In the genomic region with DNA sequence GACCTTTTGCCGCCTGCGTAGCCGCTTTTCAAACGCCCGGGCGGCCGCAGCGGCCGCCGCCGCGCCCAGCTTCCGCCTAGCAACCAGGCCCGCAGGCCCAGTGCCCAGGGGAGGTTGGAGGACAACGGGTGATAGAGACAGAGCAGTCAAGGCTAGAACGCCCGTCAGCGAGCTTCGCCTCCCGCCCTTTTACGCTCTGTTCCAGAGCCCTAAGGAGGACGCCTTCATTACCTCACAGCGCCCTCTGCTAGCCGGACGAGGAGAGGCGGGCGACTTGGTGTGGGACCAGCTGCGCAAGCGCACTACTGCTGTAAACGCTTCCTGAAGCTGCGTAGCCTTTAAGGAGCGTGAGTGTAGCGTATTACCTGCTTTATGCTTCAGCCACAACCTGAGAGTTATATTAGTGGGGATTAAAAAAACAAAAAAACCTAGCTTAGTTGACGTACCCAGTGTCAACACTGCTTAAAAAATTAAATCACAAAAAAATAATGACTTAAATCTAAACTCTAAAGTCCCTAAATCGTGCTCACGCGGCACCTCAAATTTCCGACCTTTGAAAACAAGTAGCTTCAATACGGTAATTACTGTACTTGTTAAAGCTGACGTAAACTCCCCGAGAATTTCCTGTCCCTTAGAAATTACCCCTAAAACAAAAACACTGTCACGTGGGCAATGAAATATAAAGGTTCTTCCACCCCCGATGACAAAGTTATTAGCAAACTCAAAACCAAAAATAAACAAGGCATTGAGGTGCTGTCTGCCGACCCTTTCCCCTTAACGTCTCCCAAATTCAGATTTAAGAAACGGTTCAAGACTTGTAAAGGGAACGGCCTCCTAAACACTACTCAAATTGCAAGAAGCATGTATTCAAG, we compare ENCODE assay signal across 8 cellular contexts. TPM values are rescaled to one million over a fixed set of nuclear protein-coding genes. Genes with fewer than 3 reads are reported as not detected.
DNase-seq lines count a peak whose midpoint lies in the region; ATAC-seq lines count a peak whose summit lies in the region.

Gene CEP120 (minus strand): TSS at position 126 of the 872 bp plus-strand sequence. CDS start 405 bp downstream, outside the sequence.

- no peaks in the 10 kb centered on the region for H4K20me1 ChIP-seq in Karpas-422 (ENCODE audit: insufficient read depth, low read depth, low read length)

- H3K27ac ChIP-seq in Karpas-422 (ENCODE audit: low read length), result peak within 1 kb of the TSS; percentile 51

- ATAC-seq in GM21825 (IDR thresholded peaks at IDR 0.05; ENCODE audit: unreplicated experiment) (peak; percentile 99), naive B cell (ENCODE audit: low read depth in 2 of 2) (peak; percentile 89 to 92)
- ATAC-seq in stimulated activated memory B cell treated with anti-CD40 and anti-IgM and Interleukin-4, amounts not matched to agents 10 μg/mL and 1 μg/mL and 100 μg/mL, for 72 hours, result peak; percentile 100

- H3K9ac ChIP-seq in Karpas-422 (ENCODE audit: low read length), result peak within 1 kb of the TSS; percentile 87

- no peaks in the 10 kb centered on the region; the same call in 1 of the 2 replicates for H3K36me3 ChIP-seq in Karpas-422 (ENCODE audit: insufficient read depth, low read length)

- DNase-seq in EH (ENCODE audit: low read depth), result peak; percentile 100
- DNase-seq in Karpas-422, result peak; percentile 100
- peak; percentile 97 for DNase-seq in RPMI7951 (ENCODE audit: low read depth)
- DNase-seq in activated T-helper 1 cell treated with anti-CD3 and anti-CD28 coated beads, Interleukin-12 subunit alpha, Interleukin-12 subunit beta, Interleukin-2, Interleukin-4 antibody, amounts not matched to agents 30 ng/mL and 10 ng/mL and 1 ng/mL, durations not matched to agents 14 hours and 24 hours and 36 hours (ENCODE audit: low spot score), result peak; percentile 96
- DNase-seq in fibroblast of gingiva (ENCODE audit: low read depth), result peak; percentile 99
- peak; percentile 97 for DNase-seq in naive B cell

- H3K4me1 Mint-ChIP-seq in activated T-helper 1 cell treated with anti-CD3 and anti-CD28 coated beads, Interleukin-12 subunit alpha, Interleukin-12 subunit beta, Interleukin-2, Interleukin-4 antibody, amounts not matched to agents 30 ng/mL and 10 ng/mL and 1 ng/mL, durations not matched to agents 14 hours and 24 hours and 36 hours (ENCODE audit: low read depth), result peaks cover 20% of the 10 kb centered on the region
- H3K4me1 Mint-ChIP-seq in naive B cell, result peaks cover 5 to 16% (median 8%) of the 10 kb centered on the region in 3 donors
- H3K4me1 Mint-ChIP-seq in stimulated activated memory B cell treated with anti-CD40 and anti-IgM and Interleukin-4, amounts not matched to agents 10 μg/mL and 1 μg/mL and 100 μg/mL, for 72 hours, result peaks cover 10% of the 10 kb centered on the region

- no peaks in the 10 kb centered on the region for H3K9me3 ChIP-seq in Karpas-422 (ENCODE audit: low read length)

- peak within 1 kb of the TSS; percentile 94 for H2AFZ ChIP-seq in Karpas-422 (ENCODE audit: low read length)

- H3K9me3 Mint-ChIP-seq in activated T-helper 1 cell treated with anti-CD3 and anti-CD28 coated beads, Interleukin-12 subunit alpha, Interleukin-12 subunit beta, Interleukin-2, Interleukin-4 antibody, amounts not matched to agents 30 ng/mL and 10 ng/mL and 1 ng/mL, durations not matched to agents 14 hours and 24 hours and 36 hours, result no peaks in the 10 kb centered on the region
- peaks cover 0 to 2% (median 0%) of the 10 kb centered on the region in 7 donors for H3K9me3 Mint-ChIP-seq in naive B cell
- H3K9me3 Mint-ChIP-seq in stimulated activated memory B cell treated with anti-CD40 and anti-IgM and Interleukin-4, amounts not matched to agents 10 μg/mL and 1 μg/mL and 100 μg/mL, for 72 hours, result no peaks in the 10 kb centered on the region

- H3K36me3 Mint-ChIP-seq in activated T-helper 1 cell treated with anti-CD3 and anti-CD28 coated beads, Interleukin-12 subunit alpha, Interleukin-12 subunit beta, Interleukin-2, Interleukin-4 antibody, amounts not matched to agents 30 ng/mL and 10 ng/mL and 1 ng/mL, durations not matched to agents 14 hours and 24 hours and 36 hours (ENCODE audit: low read depth), result peaks cover 8% of the 10 kb centered on the region
- H3K36me3 Mint-ChIP-seq in naive B cell, result no peaks in the 10 kb centered on the region
- no peaks in the 10 kb centered on the region for H3K36me3 Mint-ChIP-seq in stimulated activated memory B cell treated with anti-CD40 and anti-IgM and Interleukin-4, amounts not matched to agents 10 μg/mL and 1 μg/mL and 100 μg/mL, for 72 hours

- H3K27me3 Mint-ChIP-seq in activated T-helper 1 cell treated with anti-CD3 and anti-CD28 coated beads, Interleukin-12 subunit alpha, Interleukin-12 subunit beta, Interleukin-2, Interleukin-4 antibody, amounts not matched to agents 30 ng/mL and 10 ng/mL and 1 ng/mL, durations not matched to agents 14 hours and 24 hours and 36 hours (ENCODE audit: insufficient read depth), result no peaks in the 10 kb centered on the region
- H3K27me3 Mint-ChIP-seq in naive B cell, result peaks cover 0 to under 1% (median 0%) of the 10 kb centered on the region in 3 donors
- H3K27me3 Mint-ChIP-seq in stimulated activated memory B cell treated with anti-CD40 and anti-IgM and Interleukin-4, amounts not matched to agents 10 μg/mL and 1 μg/mL and 100 μg/mL, for 72 hours, result no peaks in the 10 kb centered on the region

- peaks cover 32% of the 10 kb centered on the region for H3K4me1 ChIP-seq in Karpas-422 (ENCODE audit: low read length)

- H3K27ac Mint-ChIP-seq in activated T-helper 1 cell treated with anti-CD3 and anti-CD28 coated beads, Interleukin-12 subunit alpha, Interleukin-12 subunit beta, Interleukin-2, Interleukin-4 antibody, amounts not matched to agents 30 ng/mL and 10 ng/mL and 1 ng/mL, durations not matched to agents 14 hours and 24 hours and 36 hours, result peak within 1 kb of the TSS; percentile 69
- peak within 1 kb of the TSS in 2 of 6 donors; percentile 98 to 99 for H3K27ac Mint-ChIP-seq in naive B cell
- H3K27ac Mint-ChIP-seq in stimulated activated memory B cell treated with anti-CD40 and anti-IgM and Interleukin-4, amounts not matched to agents 10 μg/mL and 1 μg/mL and 100 μg/mL, for 72 hours, result no peak within 1 kb of the TSS

- intact Hi-C loops in activated T-helper 1 cell treated with anti-CD3 and anti-CD28 coated beads, Interleukin-12 subunit alpha, Interleukin-12 subunit beta, Interleukin-2, Interleukin-4 antibody, amounts not matched to agents 30 ng/mL and 10 ng/mL and 1 ng/mL, durations not matched to agents 14 hours and 24 hours and 36 hours (cut with micrococcal nuclease), result loop anchor here (1.0 to 10.0 kb wide), 8 partner anchors 16 to 649 kb away; partner anchors contain the start of genes CSNK1G3 and SNX2

- no peaks in the 10 kb centered on the region for H3K27me3 ChIP-seq in Karpas-422 (ENCODE audit: low read length)

- peaks cover 45% of the 10 kb centered on the region for H3K79me2 ChIP-seq in Karpas-422 (ENCODE audit: low read length)

- H3K4me3 ChIP-seq in Karpas-422 (ENCODE audit: low read length), result peak within 1 kb of the TSS; percentile 75

- no peak within 1 kb of the TSS for H3K4me3 Mint-ChIP-seq in activated T-helper 1 cell treated with anti-CD3 and anti-CD28 coated beads, Interleukin-12 subunit alpha, Interleukin-12 subunit beta, Interleukin-2, Interleukin-4 antibody, amounts not matched to agents 30 ng/mL and 10 ng/mL and 1 ng/mL, durations not matched to agents 14 hours and 24 hours and 36 hours
- peak within 1 kb of the TSS in 1 of 8 donors; percentile 45 for H3K4me3 Mint-ChIP-seq in naive B cell
- H3K4me3 Mint-ChIP-seq in stimulated activated memory B cell treated with anti-CD40 and anti-IgM and Interleukin-4, amounts not matched to agents 10 μg/mL and 1 μg/mL and 100 μg/mL, for 72 hours, result no peak within 1 kb of the TSS

- peak within 1 kb of the TSS; percentile 81 for H3K4me2 ChIP-seq in Karpas-422 (ENCODE audit: low read depth, low read length, poor library complexity, severe bottlenecking)

- no peaks in the 10 kb centered on the region for H3K9me2 ChIP-seq in Karpas-422 (replicated peaks; ENCODE audit: insufficient read depth, low read length)

RNA-seq across cellular contexts. Expression of gene CEP120, which starts in this region (rescaled TPM):
- total RNA-seq in Karpas-422 (2014; rRNA removed; shearing (Covaris generic); ENCODE audit: low replicate concordance), result 21.9 and 48.9 TPM in 2 replicates
- 19.2 and 19.4 TPM in 2 replicates for total RNA-seq in RPMI7951 (2014; rRNA removed; shearing (Covaris generic))
- 29.8 and 32.5 TPM in 2 replicates for total RNA-seq in activated T-helper 1 cell treated with anti-CD3 and anti-CD28 coated beads, Interleukin-12 subunit alpha, Interleukin-12 subunit beta, Interleukin-2, Interleukin-4 antibody, amounts not matched to agents 30 ng/mL and 10 ng/mL and 1 ng/mL, durations not matched to agents 14 hours and 24 hours and 36 hours
- polyA plus RNA-seq in naive B cell (ENCODE audit: low read depth in 6 of 6), result 10 to 100 TPM; 15.8 to 45.9 (median 31.2) TPM

Comparison
In these comparisons a context has a peak if more than half of its experiments do, and no peak if none do; other contexts are left out.
1. Peak in every context shown above with its lines: DNase-seq, ATAC-seq, H3K4me3 ChIP-seq and H3K27ac ChIP-seq.